8 cellular contexts compared by ENCODE assay signal in genomic region chr9:7799934-7800285, GRCh38. TPM values are rescaled to one million over a fixed set of nuclear protein-coding genes. Genes with fewer than 3 reads are reported as not detected.
DNase-seq lines count a peak whose midpoint lies in the region; ATAC-seq and TF ChIP-seq lines count a peak whose summit lies in the region.

No MANE protein-coding gene starts in this region.

- peak overlapping the region in 1 of 5 donors; percentile 84 for H3K9ac ChIP-seq in subcutaneous abdominal adipose tissue (ENCODE audit: low read length in 5 of 5)

- H3K9me3 ChIP-seq in left ventricle myocardium inferior (replicated peaks) (no peaks in the 10 kb centered on the region), subcutaneous abdominal adipose tissue (ENCODE audit: control insufficient read depth in 5 of 5, low read length in 5 of 5) (no peaks in the 10 kb centered on the region)

- peaks cover 26% of the 10 kb centered on the region for H3K4me1 ChIP-seq in left ventricle myocardium inferior
- H3K4me1 ChIP-seq in subcutaneous abdominal adipose tissue (ENCODE audit: control insufficient read depth in 5 of 5, insufficient read depth in 5 of 5, low read length in 5 of 5), result peaks cover 0 to 13% (median 8%) of the 10 kb centered on the region in 5 donors

- intact Hi-C loops in left ventricle myocardium inferior (cut with micrococcal nuclease), result no loop called here

- ATAC-seq in GM18498 (IDR thresholded peaks at IDR 0.05; ENCODE audit: unreplicated experiment) (peak; percentile 4), HG02642 (IDR thresholded peaks at IDR 0.05; ENCODE audit: poor library complexity, unreplicated experiment) (peak; percentile 7), SK-N-SH treated with all-trans-retinoic acid at 6 μM for 48 hours (peak; percentile 39; the same call in 2 of the 3 replicates), GM19328 (IDR thresholded peaks at IDR 0.05; ENCODE audit: unreplicated experiment) (no peak)

- H3K27me3 ChIP-seq in left ventricle myocardium inferior (ENCODE audit: low read depth) (no peaks in the 10 kb centered on the region), subcutaneous abdominal adipose tissue (ENCODE audit: control insufficient read depth in 5 of 5, insufficient read depth in 4 of 5, low read length in 5 of 5) (no peaks in the 10 kb centered on the region)

- DNase-seq in left ventricle myocardium inferior (no peak), G401 (ENCODE audit: low spot score) (no peak), ecto neural progenitor cell (ENCODE audit: low spot score) (no peak)

- H3K27ac ChIP-seq in left ventricle myocardium inferior (replicated peaks), result peak overlapping the region; percentile 96
- H3K27ac ChIP-seq in subcutaneous abdominal adipose tissue (ENCODE audit: low read depth, low read length), result no peak overlapping the region

- TF ChIP-seq CTCF in left ventricle myocardium inferior (IDR thresholded peaks at IDR 0.05; ENCODE audit: borderline replicate concordance), result no peak

- peak overlapping the region; percentile 91 for H3K4me3 ChIP-seq in left ventricle myocardium inferior
- peak overlapping the region; percentile 76 to 91 (median 87) for H3K4me3 ChIP-seq in subcutaneous abdominal adipose tissue (ENCODE audit: low read depth in 1 of 5, low read length in 5 of 5)

- peaks cover 24% of the 10 kb centered on the region for H3K36me3 ChIP-seq in left ventricle myocardium inferior
- H3K36me3 ChIP-seq in subcutaneous abdominal adipose tissue (ENCODE audit: control insufficient read depth in 5 of 5, insufficient read depth in 5 of 5, low read length in 5 of 5), result peaks cover 11 to 25% (median 16%) of the 10 kb centered on the region in 5 donors

- in situ Hi-C loops in G401 (cut with HindIII; ENCODE audit: low sequenced_read_pairs), result no loop called here

TF ChIP-seq in SK-N-SH treated with all-trans-retinoic acid at 6 μM for 48 hours, 23 proteins besides CTCF, POLR2A, EP300 and RAD21:
- TF ChIP-seq, protein P1, sequence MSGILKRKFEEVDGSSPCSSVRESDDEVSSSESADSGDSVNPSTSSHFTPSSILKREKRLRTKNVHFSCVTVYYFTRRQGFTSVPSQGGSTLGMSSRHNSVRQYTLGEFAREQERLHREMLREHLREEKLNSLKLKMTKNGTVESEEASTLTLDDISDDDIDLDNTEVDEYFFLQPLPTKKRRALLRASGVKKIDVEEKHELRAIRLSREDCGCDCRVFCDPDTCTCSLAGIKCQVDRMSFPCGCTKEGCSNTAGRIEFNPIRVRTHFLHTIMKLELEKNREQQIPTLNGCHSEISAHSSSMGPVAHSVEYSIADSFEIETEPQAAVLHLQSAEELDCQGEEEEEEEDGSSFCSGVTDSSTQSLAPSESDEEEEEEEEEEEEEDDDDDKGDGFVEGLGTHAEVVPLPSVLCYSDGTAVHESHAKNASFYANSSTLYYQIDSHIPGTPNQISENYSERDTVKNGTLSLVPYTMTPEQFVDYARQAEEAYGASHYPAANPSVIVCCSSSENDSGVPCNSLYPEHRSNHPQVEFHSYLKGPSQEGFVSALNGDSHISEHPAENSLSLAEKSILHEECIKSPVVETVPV (CRISPR knock-in tag; IDR thresholded peaks at IDR 0.05), result no peak
- TF ChIP-seq TCF4 (CRISPR knock-in tag; IDR thresholded peaks at IDR 0.05; ENCODE audit: borderline replicate concordance), result no peak
- no peak for TF ChIP-seq OSR1 (CRISPR knock-in tag; IDR thresholded peaks at IDR 0.05)
- no peak for TF ChIP-seq TOX (CRISPR knock-in tag; IDR thresholded peaks at IDR 0.05; ENCODE audit: borderline replicate concordance)
- no peak for TF ChIP-seq RARB (CRISPR knock-in tag; IDR thresholded peaks at IDR 0.05)
- TF ChIP-seq ISL1 (CRISPR knock-in tag; IDR thresholded peaks at IDR 0.05), result no peak
- no peak for TF ChIP-seq ZFP3 (CRISPR knock-in tag; IDR thresholded peaks at IDR 0.05)
- no peak for TF ChIP-seq SNAI2 (CRISPR knock-in tag; IDR thresholded peaks at IDR 0.05)
- no peak for TF ChIP-seq ARNTL (CRISPR knock-in tag; IDR thresholded peaks at IDR 0.05; ENCODE audit: borderline replicate concordance, low read depth)
- no peak for TF ChIP-seq ZFP30 (CRISPR knock-in tag; IDR thresholded peaks at IDR 0.05)
- TF ChIP-seq, protein P2, sequence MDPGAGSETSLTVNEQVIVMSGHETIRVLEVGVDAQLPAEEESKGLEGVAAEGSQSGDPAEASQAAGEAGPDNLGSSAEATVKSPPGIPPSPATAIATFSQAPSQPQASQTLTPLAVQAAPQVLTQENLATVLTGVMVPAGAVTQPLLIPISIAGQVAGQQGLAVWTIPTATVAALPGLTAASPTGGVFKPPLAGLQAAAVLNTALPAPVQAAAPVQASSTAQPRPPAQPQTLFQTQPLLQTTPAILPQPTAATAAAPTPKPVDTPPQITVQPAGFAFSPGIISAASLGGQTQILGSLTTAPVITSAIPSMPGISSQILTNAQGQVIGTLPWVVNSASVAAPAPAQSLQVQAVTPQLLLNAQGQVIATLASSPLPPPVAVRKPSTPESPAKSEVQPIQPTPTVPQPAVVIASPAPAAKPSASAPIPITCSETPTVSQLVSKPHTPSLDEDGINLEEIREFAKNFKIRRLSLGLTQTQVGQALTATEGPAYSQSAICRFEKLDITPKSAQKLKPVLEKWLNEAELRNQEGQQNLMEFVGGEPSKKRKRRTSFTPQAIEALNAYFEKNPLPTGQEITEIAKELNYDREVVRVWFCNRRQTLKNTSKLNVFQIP (CRISPR knock-in tag; IDR thresholded peaks at IDR 0.05; ENCODE audit: borderline replicate concordance, low read depth), result no peak

RNA-seq across cellular contexts. Expression of gene DMAC1, which starts 0.3 kb away (rescaled TPM):
- total RNA-seq in left ventricle myocardium inferior, result 139 TPM
- 11.1 and 31.1 TPM in 2 replicates for total RNA-seq in G401 (2014; rRNA removed; shearing (Covaris generic))
